3 cellular contexts compared by ENCODE assay signal in genomic region chr1:164675342-164675904, GRCh38.
TF ChIP-seq lines count a peak whose summit lies in the region.

No MANE protein-coding gene starts in this region.

TF ChIP-seq in SK-N-SH treated with all-trans-retinoic acid at 6 μM for 48 hours, 23 proteins besides CTCF, POLR2A, EP300 and RAD21:
- TF ChIP-seq ZNF8 (CRISPR knock-in tag; IDR thresholded peaks at IDR 0.05), result no peak
- no peak for TF ChIP-seq CSDC2 (CRISPR knock-in tag; IDR thresholded peaks at IDR 0.05)
- no peak for TF ChIP-seq ZFP3 (CRISPR knock-in tag; IDR thresholded peaks at IDR 0.05)
- no peak for TF ChIP-seq POU6F1 (CRISPR knock-in tag; IDR thresholded peaks at IDR 0.05; ENCODE audit: borderline replicate concordance, low read depth)
- TF ChIP-seq SNAI2 (CRISPR knock-in tag; IDR thresholded peaks at IDR 0.05), result no peak
- no peak for TF ChIP-seq TOX (CRISPR knock-in tag; IDR thresholded peaks at IDR 0.05; ENCODE audit: borderline replicate concordance)
- TF ChIP-seq PATZ1 (CRISPR knock-in tag; IDR thresholded peaks at IDR 0.05; ENCODE audit: borderline replicate concordance), result no peak
- no peak for TF ChIP-seq TCF4 (CRISPR knock-in tag; IDR thresholded peaks at IDR 0.05; ENCODE audit: borderline replicate concordance)
- no peak for TF ChIP-seq ISL1 (CRISPR knock-in tag; IDR thresholded peaks at IDR 0.05)
- TF ChIP-seq ZFP30 (CRISPR knock-in tag; IDR thresholded peaks at IDR 0.05), result no peak
- TF ChIP-seq ZNF565 (CRISPR knock-in tag; conservative IDR thresholded peaks at IDR 0.05; ENCODE audit: low read depth), result no peak
- TF ChIP-seq OSR1 (CRISPR knock-in tag; IDR thresholded peaks at IDR 0.05), result no peak
- TF ChIP-seq ESRRG (CRISPR knock-in tag; IDR thresholded peaks at IDR 0.05), result no peak
- TF ChIP-seq ARNTL (CRISPR knock-in tag; IDR thresholded peaks at IDR 0.05; ENCODE audit: borderline replicate concordance, low read depth), result no peak
- TF ChIP-seq RARB (CRISPR knock-in tag; IDR thresholded peaks at IDR 0.05), result no peak

TF ChIP-seq in SK-N-SH, 30 proteins besides CTCF, POLR2A, EP300 and RAD21:
- TF ChIP-seq MXI1 (IDR thresholded peaks at IDR 0.05; ENCODE audit: low read depth, low read length), result no peak
- no peak for TF ChIP-seq YY1 (IDR thresholded peaks at IDR 0.05; ENCODE audit: low read depth)
- no peak for TF ChIP-seq SIN3A (IDR thresholded peaks at IDR 0.05; ENCODE audit: borderline replicate concordance, low read depth, low read length)
- TF ChIP-seq NRF1 (IDR thresholded peaks at IDR 0.05; ENCODE audit: low read depth, low read length), result no peak
- TF ChIP-seq FOSL2 (IDR thresholded peaks at IDR 0.05; ENCODE audit: borderline replicate concordance, low read depth), result no peak
- TF ChIP-seq TCF12 (IDR thresholded peaks at IDR 0.05), result no peak
- no peak for TF ChIP-seq GATA2 (CRISPR knock-in tag; IDR thresholded peaks at IDR 0.05)
- TF ChIP-seq EZH2phosphoT487 (IDR thresholded peaks at IDR 0.05; ENCODE audit: borderline replicate concordance, low read depth), result no peak
- TF ChIP-seq RCOR1 (IDR thresholded peaks at IDR 0.05; ENCODE audit: low read length), result no peak
- TF ChIP-seq RFX5 (IDR thresholded peaks at IDR 0.05; ENCODE audit: low read length), result no peak
TF ChIP-seq in SK-N-SH: peak in this region for 0.

TF ChIP-seq in IMR-90, 13 proteins besides CTCF, POLR2A, EP300 and RAD21:
- TF ChIP-seq MAFK (IDR thresholded peaks at IDR 0.05; ENCODE audit: low read depth, low read length), result no peak
- TF ChIP-seq CHD1 (IDR thresholded peaks at IDR 0.05; ENCODE audit: low read depth, low read length), result no peak
- TF ChIP-seq USF2 (IDR thresholded peaks at IDR 0.05; ENCODE audit: low read depth, low read length), result no peak
- no peak for TF ChIP-seq CEBPB (IDR thresholded peaks at IDR 0.05; ENCODE audit: low read depth, low read length)
- no peak for TF ChIP-seq NFE2L2 (IDR thresholded peaks at IDR 0.05; ENCODE audit: low read depth, low read length)
- no peak for TF ChIP-seq BHLHE40 (IDR thresholded peaks at IDR 0.05; ENCODE audit: low read depth, low read length)
